Comparison of ENCODE assay signal across 13 cellular contexts in genomic region chr6:41878961-41879405, GRCh38. TPM values are rescaled to one million over a fixed set of nuclear protein-coding genes. Genes with fewer than 3 reads are reported as not detected.
DNase-seq lines count a peak whose midpoint lies in the region; ATAC-seq lines count a peak whose summit lies in the region.
"Had no signal": no experiment of that assay in that cellular context is flagged by ENCODE, and none has a peak within 500 bp of the region (broad histone marks: within the 10 kb centered on the region; RNA-seq: fewer than 3 reads in every experiment).

No MANE protein-coding gene starts in this region.

- H3K9me3 ChIP-seq in trophoblast cell (ENCODE audit: insufficient read depth, low read depth, low read length), result no peaks in the 10 kb centered on the region
- H3K9me3 ChIP-seq: upper lobe of left lung had no signal

- H3K79me1 ChIP-seq in trophoblast cell (ENCODE audit: low read length), result no peaks in the 10 kb centered on the region

- CTCF ChIA-PET in activated CD8-positive, alpha-beta T cell treated with anti-CD3 and anti-CD28 coated beads, Interleukin-2, amount 10 ng/mL, durations not matched to agents 7 days and 5 days (lab: Charles Lee), result interaction anchor here (1.1 kb wide), 1 partner anchor 32 kb away, joined by 4 read pairs; no protein-coding TSS in a partner anchor
- CTCF ChIA-PET in activated CD4-positive, alpha-beta T cell treated with anti-CD3 and anti-CD28 coated beads, Interleukin-2, amount 10 ng/mL, durations not matched to agents 7 days and 5 days (lab: Charles Lee), result interaction anchor here (0.6 kb wide), 3 partner anchors 55 to 1796 kb away, joined by 3 read pairs; no protein-coding TSS in a partner anchor

- no peak overlapping the region for H2BK120ac ChIP-seq in trophoblast cell (ENCODE audit: insufficient read depth, low read length, poor library complexity)

- H3K27ac ChIP-seq in trophoblast cell (ENCODE audit: low read depth, low read length), result no peak overlapping the region
- H3K27ac ChIP-seq: upper lobe of left lung had no signal

- H3K4me1 ChIP-seq in trophoblast cell (ENCODE audit: control insufficient read depth in 1 of 2, insufficient read depth in 2 of 2, low read length in 2 of 2), result no peaks in the 10 kb centered on the region
- H3K4me1 ChIP-seq: upper lobe of left lung had no signal

- H3K4me1 Mint-ChIP-seq in activated CD8-positive, alpha-beta T cell treated with anti-CD3 and anti-CD28 coated beads, Interleukin-2, amount 10 ng/mL, durations not matched to agents 7 days and 5 days (ENCODE audit: low read depth), result no peaks in the 10 kb centered on the region
- H3K4me1 Mint-ChIP-seq in activated CD4-positive, alpha-beta T cell treated with anti-CD3 and anti-CD28 coated beads, Interleukin-2, amount 10 ng/mL, durations not matched to agents 7 days and 5 days, result no peaks in the 10 kb centered on the region

- no peak overlapping the region for H3K14ac ChIP-seq in trophoblast cell (ENCODE audit: low read length)

- H3K36me3 Mint-ChIP-seq in activated CD8-positive, alpha-beta T cell treated with anti-CD3 and anti-CD28 coated beads, Interleukin-2, amount 10 ng/mL, durations not matched to agents 7 days and 5 days (ENCODE audit: low read depth), result no peaks in the 10 kb centered on the region
- no peaks in the 10 kb centered on the region for H3K36me3 Mint-ChIP-seq in activated CD4-positive, alpha-beta T cell treated with anti-CD3 and anti-CD28 coated beads, Interleukin-2, amount 10 ng/mL, durations not matched to agents 7 days and 5 days (ENCODE audit: low read depth)

- WGBS in trophoblast cell (ENCODE audit: extremely low coverage, insufficient coverage, insufficient read length), result no CpG with 5 or more reads among the region's 5 CpGs

- H4K91ac ChIP-seq in trophoblast cell (ENCODE audit: low read depth, low read length), result no peak overlapping the region

- H2AFZ ChIP-seq in trophoblast cell (ENCODE audit: insufficient read depth, low read length, poor library complexity), result no peak overlapping the region

- no peak overlapping the region for H3K18ac ChIP-seq in trophoblast cell (ENCODE audit: low read length)

- H2BK12ac ChIP-seq in trophoblast cell (ENCODE audit: low read length), result no peak overlapping the region

- no peak overlapping the region for H3K27ac Mint-ChIP-seq in activated CD8-positive, alpha-beta T cell treated with anti-CD3 and anti-CD28 coated beads, Interleukin-2, amount 10 ng/mL, durations not matched to agents 7 days and 5 days
- no peak overlapping the region for H3K27ac Mint-ChIP-seq in activated CD4-positive, alpha-beta T cell treated with anti-CD3 and anti-CD28 coated beads, Interleukin-2, amount 10 ng/mL, durations not matched to agents 7 days and 5 days
- H3K27ac Mint-ChIP-seq: activated B cell treated with CpG ODN at 0.5 μM for 24 hours had no signal

- H3K4me2 ChIP-seq in trophoblast cell (ENCODE audit: low read length), result no peak overlapping the region

- no peak overlapping the region for H2AK5ac ChIP-seq in trophoblast cell (ENCODE audit: low read length)

- no peak for ATAC-seq in activated CD8-positive, alpha-beta T cell treated with anti-CD3 and anti-CD28 coated beads, Interleukin-2, amount 10 ng/mL, durations not matched to agents 7 days and 5 days
- ATAC-seq in GM21381 (IDR thresholded peaks at IDR 0.05; ENCODE audit: unreplicated experiment), result no peak

- H4K12ac ChIP-seq in trophoblast cell (ENCODE audit: low read depth, low read length), result no peak overlapping the region

- no peaks in the 10 kb centered on the region for H3K27me3 Mint-ChIP-seq in activated CD8-positive, alpha-beta T cell treated with anti-CD3 and anti-CD28 coated beads, Interleukin-2, amount 10 ng/mL, durations not matched to agents 7 days and 5 days (ENCODE audit: low read depth)
- H3K27me3 Mint-ChIP-seq in activated CD4-positive, alpha-beta T cell treated with anti-CD3 and anti-CD28 coated beads, Interleukin-2, amount 10 ng/mL, durations not matched to agents 7 days and 5 days, result no peaks in the 10 kb centered on the region
- H3K27me3 Mint-ChIP-seq: activated B cell treated with CpG ODN at 0.5 μM for 24 hours had no signal

- H3K36me3 ChIP-seq in trophoblast cell (ENCODE audit: control insufficient read depth in 1 of 2, insufficient read depth in 2 of 2, low read length in 2 of 2), result peaks cover 0 to 3% of the 10 kb centered on the region in 2 experiments
- H3K36me3 ChIP-seq: upper lobe of left lung had no signal

- no peaks in the 10 kb centered on the region for H3K79me2 ChIP-seq in trophoblast cell (ENCODE audit: control insufficient read depth, insufficient read depth, low read length, poor library complexity)

- peak; percentile 76 for DNase-seq in EL
- peak; percentile 61 for DNase-seq in M059J (ENCODE audit: low read depth)
- DNase-seq in dedifferentiated amniotic fluid mesenchymal stem cell (ENCODE audit: extremely low spot score), result peak; percentile 58
- peak; percentile 20 to 62 for DNase-seq in trophoblast cell
- no peak for DNase-seq in activated CD8-positive, alpha-beta T cell treated with anti-CD3 and anti-CD28 coated beads, Interleukin-2, amount 10 ng/mL, durations not matched to agents 7 days and 5 days
- no peak for DNase-seq in activated CD4-positive, alpha-beta T cell treated with anti-CD3 and anti-CD28 coated beads, Interleukin-2, amount 10 ng/mL, durations not matched to agents 7 days and 5 days
- DNase-seq in NOMO-1 treated with dmso at 0.1 percent for 144 hours (lab: John Stamatoyannopoulos, UW; ENCODE audit: unreplicated experiment), result no peak
- DNase-seq: activated B cell treated with CpG ODN at 0.5 μM for 24 hours; activated naive CD4-positive, alpha-beta T cell; GDM1; stimulated activated CD4-positive, alpha-beta T cell treated with anti-CD3 and anti-CD28 coated beads, Interleukin-1b, Interleukin-23, amount 100 ng/mL, for 48 hours; upper lobe of left lung had no signal

- no peak overlapping the region for H2BK5ac ChIP-seq in trophoblast cell (ENCODE audit: low read depth, low read length, poor library complexity)

- no peak overlapping the region for H3K4me3 Mint-ChIP-seq in activated CD8-positive, alpha-beta T cell treated with anti-CD3 and anti-CD28 coated beads, Interleukin-2, amount 10 ng/mL, durations not matched to agents 7 days and 5 days
- no peak overlapping the region for H3K4me3 Mint-ChIP-seq in activated CD4-positive, alpha-beta T cell treated with anti-CD3 and anti-CD28 coated beads, Interleukin-2, amount 10 ng/mL, durations not matched to agents 7 days and 5 days
- H3K4me3 Mint-ChIP-seq: activated B cell treated with CpG ODN at 0.5 μM for 24 hours had no signal

- H3K4ac ChIP-seq in trophoblast cell (ENCODE audit: low read depth, low read length), result no peak overlapping the region

- H3K9me3 Mint-ChIP-seq in activated CD8-positive, alpha-beta T cell treated with anti-CD3 and anti-CD28 coated beads, Interleukin-2, amount 10 ng/mL, durations not matched to agents 7 days and 5 days (ENCODE audit: insufficient read depth), result no peaks in the 10 kb centered on the region
- no peaks in the 10 kb centered on the region for H3K9me3 Mint-ChIP-seq in activated CD4-positive, alpha-beta T cell treated with anti-CD3 and anti-CD28 coated beads, Interleukin-2, amount 10 ng/mL, durations not matched to agents 7 days and 5 days
- H3K9me3 Mint-ChIP-seq: activated B cell treated with CpG ODN at 0.5 μM for 24 hours had no signal

- no peak overlapping the region for H4K8ac ChIP-seq in trophoblast cell (ENCODE audit: low read depth, low read length)

- H3K23ac ChIP-seq in trophoblast cell (ENCODE audit: low read length), result no peak overlapping the region

- POLR2A ChIA-PET in activated CD8-positive, alpha-beta T cell treated with anti-CD3 and anti-CD28 coated beads, Interleukin-2, amount 10 ng/mL, durations not matched to agents 7 days and 5 days (lab: Charles Lee), result no interaction called here
- POLR2A ChIA-PET in activated CD4-positive, alpha-beta T cell treated with anti-CD3 and anti-CD28 coated beads, Interleukin-2, amount 10 ng/mL, durations not matched to agents 7 days and 5 days (lab: Charles Lee), result no interaction called here

- H3K9ac ChIP-seq in trophoblast cell (ENCODE audit: low read length), result no peak overlapping the region

- H3K4me3 ChIP-seq in trophoblast cell (ENCODE audit: low read depth, low read length), result no peak overlapping the region
- H3K4me3 ChIP-seq: upper lobe of left lung had no signal

- H3K27me3 ChIP-seq in trophoblast cell (ENCODE audit: insufficient read depth, low read length), result no peaks in the 10 kb centered on the region
- H3K27me3 ChIP-seq: upper lobe of left lung had no signal

RNA-seq across cellular contexts. Expression of gene USP49, which starts 16.2 kb away (rescaled TPM):
- 2.6 and 3.6 TPM in 2 replicates for total RNA-seq in M059J (2014; rRNA removed; shearing (Covaris generic))
- 3.4 TPM in 2 replicates for polyA plus RNA-seq in trophoblast cell (2013)
- 1 to 10 TPM; 6.2 to 7.8 TPM for total RNA-seq in activated CD8-positive, alpha-beta T cell treated with anti-CD3 and anti-CD28 coated beads, Interleukin-2, amount 10 ng/mL, durations not matched to agents 7 days and 5 days
- total RNA-seq in activated CD4-positive, alpha-beta T cell treated with anti-CD3 and anti-CD28 coated beads, Interleukin-2, amount 10 ng/mL, durations not matched to agents 7 days and 5 days, result 1 to 10 TPM; 6.3 to 7.0 TPM

RNA-seq across cellular contexts. Expression of gene MED20, which starts 42.0 kb away (rescaled TPM):
- 23.5 and 49.9 TPM in 2 replicates for total RNA-seq in M059J (2014; rRNA removed; shearing (Covaris generic))
- polyA plus RNA-seq in trophoblast cell (2013), result 17.8 and 19.4 TPM in 2 replicates
- total RNA-seq in activated CD8-positive, alpha-beta T cell treated with anti-CD3 and anti-CD28 coated beads, Interleukin-2, amount 10 ng/mL, durations not matched to agents 7 days and 5 days, result 10 to 100 TPM; 20.6 to 22.3 TPM
- 10 to 100 TPM; 18.6 to 22.7 TPM for total RNA-seq in activated CD4-positive, alpha-beta T cell treated with anti-CD3 and anti-CD28 coated beads, Interleukin-2, amount 10 ng/mL, durations not matched to agents 7 days and 5 days

RNA-seq across cellular contexts. Expression of gene BYSL, which starts 42.3 kb away (rescaled TPM):
- total RNA-seq in M059J (2014; rRNA removed; shearing (Covaris generic)), result 16.0 and 19.2 TPM in 2 replicates
- polyA plus RNA-seq in trophoblast cell (2013), result 23.5 and 24.5 TPM in 2 replicates
- total RNA-seq in activated CD8-positive, alpha-beta T cell treated with anti-CD3 and anti-CD28 coated beads, Interleukin-2, amount 10 ng/mL, durations not matched to agents 7 days and 5 days, result 10 to 100 TPM; 39.4 to 43.1 TPM
- 10 to 100 TPM; 29.3 to 29.8 TPM for total RNA-seq in activated CD4-positive, alpha-beta T cell treated with anti-CD3 and anti-CD28 coated beads, Interleukin-2, amount 10 ng/mL, durations not matched to agents 7 days and 5 days

Comparison
In these comparisons a context has a peak if more than half of its experiments do, and no peak if none do; other contexts are left out.
1. DNase-seq: peak in EL (single experiment), M059J (single experiment), dedifferentiated amniotic fluid mesenchymal stem cell (single experiment) and trophoblast cell (2 of 2); none in activated CD8-positive, alpha-beta T cell treated with anti-CD3 and anti-CD28 coated beads, Interleukin-2, amount 10 ng/mL, durations not matched to agents 7 days and 5 days (single experiment), activated CD4-positive, alpha-beta T cell treated with anti-CD3 and anti-CD28 coated beads, Interleukin-2, amount 10 ng/mL, durations not matched to agents 7 days and 5 days (single experiment) and NOMO-1 treated with dmso at 0.1 percent for 144 hours (single experiment).